Comparison of ENCODE assay signal across 1 cellular context in genomic region chr1:150622219-150622975, GRCh38.
TF ChIP-seq lines count a peak whose summit lies in the region.

No MANE protein-coding gene starts in this region.

TF ChIP-seq in endothelial cell of umbilical vein, 7 proteins besides CTCF, POLR2A, EP300 and RAD21:
- TF ChIP-seq POLR2AphosphoS5 (IDR thresholded peaks at IDR 0.05; ENCODE audit: insufficient read depth, low read depth, low read length) (peak; percentile 41), GATA2 (IDR thresholded peaks at IDR 0.05; ENCODE audit: insufficient read depth, insufficient read length, low read depth, low read length) (no peak), MAX (IDR thresholded peaks at IDR 0.05; ENCODE audit: insufficient read depth, insufficient read length) (no peak)
